20 cellular contexts compared by ENCODE assay signal in the genomic region with DNA sequence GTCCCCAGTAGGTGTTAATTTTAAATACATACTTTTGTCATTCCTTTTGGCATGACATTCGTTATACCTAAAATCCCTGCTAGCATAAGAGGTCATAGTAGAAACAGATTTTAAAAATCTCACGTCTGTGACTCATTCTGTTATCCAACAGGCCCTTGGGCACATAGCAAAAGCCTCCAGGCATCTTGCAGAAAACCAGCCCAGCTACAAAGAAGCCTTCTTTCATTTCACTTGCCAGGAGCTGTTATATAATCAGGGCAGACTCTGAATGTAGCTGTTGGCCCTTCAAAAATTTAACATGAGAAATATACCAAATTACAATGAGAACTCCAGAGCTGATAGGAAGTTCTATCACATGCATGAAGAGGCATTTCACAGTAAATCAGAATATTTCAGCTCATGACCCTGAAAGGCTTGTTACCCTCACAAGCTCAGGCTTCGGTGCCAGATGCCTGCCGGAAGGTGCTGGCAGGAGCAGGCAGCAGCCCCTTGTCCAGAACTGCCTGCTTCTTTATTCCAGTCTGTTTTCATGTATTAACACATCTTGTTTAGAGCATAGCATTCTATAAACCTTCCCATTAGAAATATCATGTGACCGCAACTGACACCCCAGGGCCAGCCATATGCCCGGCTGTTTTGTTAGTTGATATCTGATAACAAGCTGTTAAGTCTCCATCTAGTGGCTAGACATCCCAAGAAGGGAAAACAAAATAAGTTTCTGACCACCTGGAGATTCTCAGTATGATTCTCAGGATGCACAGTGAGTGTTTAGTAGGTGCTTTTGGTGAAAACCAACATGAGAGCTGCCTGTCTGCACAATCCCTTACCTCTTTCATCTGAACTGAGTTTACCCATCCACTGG. TPM values are rescaled to one million over a fixed set of nuclear protein-coding genes. Genes with fewer than 3 reads are reported as not detected.
DNase-seq lines count a peak whose midpoint lies in the region; ATAC-seq, FAIRE-seq and TF ChIP-seq lines count a peak whose summit lies in the region.
"Had no signal": no experiment of that assay in that cellular context is flagged by ENCODE, and none has a peak within 500 bp of the region (broad histone marks: within the 10 kb centered on the region; RNA-seq: fewer than 3 reads in every experiment).

No MANE protein-coding gene starts in this region.

- H3K4me1 Mint-ChIP-seq in chondrocyte (ENCODE audit: low read depth): peaks cover 3% of the 10 kb centered on the region
- H3K4me1 Mint-ChIP-seq in activated CD8-positive, alpha-beta T cell treated with anti-CD3 and anti-CD28 coated beads for 36 hours (ENCODE audit: low read depth): peaks cover 3% of the 10 kb centered on the region
- no peaks in the 10 kb centered on the region for H3K4me1 Mint-ChIP-seq in activated T-helper 17 cell treated with anti-CD3 and anti-CD28 coated beads, Interleukin-2, amount 50 U/mL, for 72 hours

- ATAC-seq in HG02884 (IDR thresholded peaks at IDR 0.05; ENCODE audit: unreplicated experiment): no peak
- ATAC-seq in activated CD8-positive, alpha-beta T cell treated with anti-CD3 and anti-CD28 coated beads for 36 hours: no peak
- no peak for ATAC-seq in activated T-helper 17 cell treated with anti-CD3 and anti-CD28 coated beads, Interleukin-2, amount 50 U/mL, for 72 hours (replicated peaks)

- no peak overlapping the region for H3K4me2 ChIP-seq in Loucy (ENCODE audit: low read depth, low read length, poor library complexity, severe bottlenecking)

- H3K4me3 ChIP-seq in Loucy (ENCODE audit: low read length, poor library complexity, severe bottlenecking): no peak overlapping the region
- H3K4me3 ChIP-seq: uterus had no signal

- H3K9me3 Mint-ChIP-seq in chondrocyte (ENCODE audit: low read depth): no peaks in the 10 kb centered on the region
- no peaks in the 10 kb centered on the region for H3K9me3 Mint-ChIP-seq in activated CD8-positive, alpha-beta T cell treated with anti-CD3 and anti-CD28 coated beads for 36 hours
- no peaks in the 10 kb centered on the region for H3K9me3 Mint-ChIP-seq in activated T-helper 17 cell treated with anti-CD3 and anti-CD28 coated beads, Interleukin-2, amount 50 U/mL, for 72 hours
- H3K9me3 Mint-ChIP-seq: CD4-positive, alpha-beta T cell; dendritic cell treated with granulocyte-macrophage colony-stimulating factor and Interleukin-4, amounts not matched to agents 40 ng/mL and 50 ng/mL, for 4 days had no signal

- POLR2A ChIA-PET in activated CD8-positive, alpha-beta T cell treated with anti-CD3 and anti-CD28 coated beads for 36 hours (lab: Charles Lee): no interaction called here

- no peak overlapping the region for H3K27ac Mint-ChIP-seq in chondrocyte (ENCODE audit: unreplicated experiment)
- no peak overlapping the region for H3K27ac Mint-ChIP-seq in activated CD8-positive, alpha-beta T cell treated with anti-CD3 and anti-CD28 coated beads for 36 hours
- no peak overlapping the region for H3K27ac Mint-ChIP-seq in activated T-helper 17 cell treated with anti-CD3 and anti-CD28 coated beads, Interleukin-2, amount 50 U/mL, for 72 hours
- H3K27ac Mint-ChIP-seq: CD4-positive, alpha-beta T cell; dendritic cell treated with granulocyte-macrophage colony-stimulating factor and Interleukin-4, amounts not matched to agents 40 ng/mL and 50 ng/mL, for 4 days had no signal

- no peaks in the 10 kb centered on the region for H3K9me3 ChIP-seq in Loucy (ENCODE audit: insufficient read depth, low read depth, low read length)
- H3K9me3 ChIP-seq: uterus had no signal

- H3K4me3 Mint-ChIP-seq in chondrocyte (ENCODE audit: unreplicated experiment): no peak overlapping the region
- H3K4me3 Mint-ChIP-seq in activated CD8-positive, alpha-beta T cell treated with anti-CD3 and anti-CD28 coated beads for 36 hours: no peak overlapping the region
- H3K4me3 Mint-ChIP-seq in activated T-helper 17 cell treated with anti-CD3 and anti-CD28 coated beads, Interleukin-2, amount 50 U/mL, for 72 hours: no peak overlapping the region
- H3K4me3 Mint-ChIP-seq: CD4-positive, alpha-beta T cell; dendritic cell treated with granulocyte-macrophage colony-stimulating factor and Interleukin-4, amounts not matched to agents 40 ng/mL and 50 ng/mL, for 4 days had no signal

- peak; percentile 21 for TF ChIP-seq CTCF in C4-2B (conservative IDR thresholded peaks at IDR 0.05)
- TF ChIP-seq CTCF in Loucy (conservative IDR thresholded peaks at IDR 0.05; ENCODE audit: low read length): peak; percentile 30; the same call in 1 of the 2 replicates
- TF ChIP-seq CTCF in chondrocyte (IDR thresholded peaks at IDR 0.05): peak; percentile 61
- no peak for TF ChIP-seq CTCF in activated CD8-positive, alpha-beta T cell treated with anti-CD3 and anti-CD28 coated beads for 36 hours (IDR thresholded peaks at IDR 0.05)

- H3K36me3 Mint-ChIP-seq in chondrocyte (ENCODE audit: low read depth): peaks cover 4% of the 10 kb centered on the region
- H3K36me3 Mint-ChIP-seq in activated CD8-positive, alpha-beta T cell treated with anti-CD3 and anti-CD28 coated beads for 36 hours (ENCODE audit: low read depth): peaks cover 2% of the 10 kb centered on the region
- peaks cover 9% of the 10 kb centered on the region for H3K36me3 Mint-ChIP-seq in activated T-helper 17 cell treated with anti-CD3 and anti-CD28 coated beads, Interleukin-2, amount 50 U/mL, for 72 hours (ENCODE audit: low read depth)

- H3K4me1 ChIP-seq in Loucy (ENCODE audit: insufficient read depth, low read length, poor library complexity, severe bottlenecking): peaks cover 4% of the 10 kb centered on the region
- H3K4me1 ChIP-seq: uterus had no signal

- FAIRE-seq in GM12891 (lab: Jason Lieb, UNC): no peak
- FAIRE-seq: H1 had no signal

- no peaks in the 10 kb centered on the region for H4K20me1 ChIP-seq in Loucy (ENCODE audit: insufficient read depth, low read length, poor library complexity, severe bottlenecking)

- peaks cover 6% of the 10 kb centered on the region for H3K79me2 ChIP-seq in Loucy (ENCODE audit: insufficient read depth, low read length)

- intact Hi-C loops in activated CD8-positive, alpha-beta T cell treated with anti-CD3 and anti-CD28 coated beads for 36 hours (cut with micrococcal nuclease): loop anchor here (5.0 kb wide), 1 partner anchor 275 kb away; no protein-coding TSS in a partner anchor

- H3K27me3 Mint-ChIP-seq in chondrocyte (ENCODE audit: low read depth): no peaks in the 10 kb centered on the region
- no peaks in the 10 kb centered on the region for H3K27me3 Mint-ChIP-seq in activated CD8-positive, alpha-beta T cell treated with anti-CD3 and anti-CD28 coated beads for 36 hours
- no peaks in the 10 kb centered on the region for H3K27me3 Mint-ChIP-seq in activated T-helper 17 cell treated with anti-CD3 and anti-CD28 coated beads, Interleukin-2, amount 50 U/mL, for 72 hours
- H3K27me3 Mint-ChIP-seq: CD4-positive, alpha-beta T cell; dendritic cell treated with granulocyte-macrophage colony-stimulating factor and Interleukin-4, amounts not matched to agents 40 ng/mL and 50 ng/mL, for 4 days had no signal

- H3K27me3 ChIP-seq in Loucy (ENCODE audit: insufficient read depth, low read length, poor library complexity, severe bottlenecking): no peaks in the 10 kb centered on the region
- H3K27me3 ChIP-seq: uterus had no signal

- CTCF ChIA-PET in activated CD8-positive, alpha-beta T cell treated with anti-CD3 and anti-CD28 coated beads for 36 hours (lab: Charles Lee): interaction anchor here (1.1 to 1.3 kb wide), 3 partner anchors 13 to 37 kb away, joined by 3 to 6 read pairs (median 3); no protein-coding TSS in a partner anchor

- H3K36me3 ChIP-seq in Loucy (ENCODE audit: insufficient read depth, low read length): peaks cover 72% of the 10 kb centered on the region
- H3K36me3 ChIP-seq: uterus had no signal

- H3K27ac ChIP-seq in C4-2B: no peak overlapping the region
- H3K27ac ChIP-seq: uterus, WERI-Rb-1 had no signal

- no peaks in the 10 kb centered on the region for H3F3A ChIP-seq in Loucy (ENCODE audit: low read depth)

- TF ChIP-seq POLR2A in GM12891 (IDR thresholded peaks at IDR 0.05; ENCODE audit: low read depth, low read length): no peak

- H2AFZ ChIP-seq in Loucy (ENCODE audit: low read length): no peak overlapping the region

- no peak for DNase-seq in chondrocyte (ENCODE audit: low spot score)
- DNase-seq in middle frontal gyrus (ENCODE audit: extremely low spot score, low spot score): peak; percentile 33
- DNase-seq in activated CD8-positive, alpha-beta T cell treated with anti-CD3 and anti-CD28 coated beads for 36 hours: no peak
- DNase-seq in GM12891 (ENCODE audit: insufficient read length, low spot score): no peak
- DNase-seq: activated CD8-positive, alpha-beta memory T cell treated with anti-CD3 and anti-CD28 coated beads, Interleukin-2, amount 50 U/mL, for 48 hours; CD4-positive, alpha-beta T cell; GF-D8; islet precursor cell; Karpas-422; NCI-H187 treated with DMSO at 0.1 percent for 48 hours; NK-92 treated with Interleukin-12 subunit alpha and Interleukin-12 subunit beta, amount 100 ng/mL, for 24 hours; stimulated activated CD4-positive, alpha-beta T cell treated with anti-CD3 and anti-CD28 coated beads, Interleukin-1b, Interleukin-23, amount 100 ng/mL, for 48 hours; uterus; WERI-Rb-1 had no signal

- H3K9me2 ChIP-seq in Loucy (replicated peaks; ENCODE audit: low read depth, low read length): no peaks in the 10 kb centered on the region

- no peak overlapping the region for H3K9ac ChIP-seq in Loucy (ENCODE audit: low read depth, low read length, poor library complexity, severe bottlenecking)

TF ChIP-seq in GM12891, 5 proteins besides CTCF, POLR2A, EP300 and RAD21:
- TF ChIP-seq POLR2AphosphoS5 (IDR thresholded peaks at IDR 0.05; ENCODE audit: low read depth, low read length) (no peak), POU2F2 (IDR thresholded peaks at IDR 0.05; ENCODE audit: low read depth, low read length) (no peak), TAF1 (IDR thresholded peaks at IDR 0.05; ENCODE audit: low read depth, low read length) (no peak), SPI1 (IDR thresholded peaks at IDR 0.05; ENCODE audit: low read depth, low read length) (no peak), PAX5 (IDR thresholded peaks at IDR 0.05; ENCODE audit: insufficient read depth, low read length, severe bottlenecking) (no peak)

RNA-seq across cellular contexts. Expression of gene E2F7, which starts 17.8 kb away (rescaled TPM):
- total RNA-seq in chondrocyte: 2.0 to 5.0 TPM (median 2.8 TPM) in 3 replicates
- total RNA-seq in activated CD8-positive, alpha-beta T cell treated with anti-CD3 and anti-CD28 coated beads for 36 hours: 1 to 10 TPM; 3.0 to 5.3 TPM
- polyA plus RNA-seq in GM12891 (2012; ENCODE audit: low read depth, missing spikeins): 5.0 TPM
- total RNA-seq in activated T-helper 17 cell treated with anti-CD3 and anti-CD28 coated beads, Interleukin-2, amount 50 U/mL, for 72 hours: 10 to 100 TPM; 13.6 to 14.7 TPM
